Comparison of ENCODE assay signal across 1 cellular context in the genomic region with DNA sequence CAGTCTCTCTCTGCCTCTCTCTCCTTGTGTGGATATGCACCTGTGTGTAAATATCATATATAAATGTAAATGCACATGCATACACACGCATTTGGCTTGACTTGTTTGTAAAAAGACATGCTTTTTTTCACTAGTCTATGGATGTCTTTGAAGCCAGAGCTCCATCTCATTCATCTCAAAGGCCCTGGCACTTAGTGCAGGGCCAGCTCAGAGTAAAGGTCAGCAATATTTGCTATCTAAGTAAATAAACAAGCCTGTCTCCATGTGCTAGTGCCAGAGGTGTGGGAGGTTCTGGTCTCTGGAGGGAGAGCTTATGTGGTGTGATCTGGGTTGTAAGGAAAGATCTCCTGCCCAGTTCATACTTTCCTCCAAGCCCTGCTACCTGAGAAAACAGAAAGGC.
A peak's percentile ranks its signal among the peaks of the same experiment; 100 is the strongest.
TF ChIP-seq lines count a peak whose summit lies in the region.

No MANE protein-coding gene starts in this region.

TF ChIP-seq in HepG2, 621 proteins besides CTCF, POLR2A, EP300 and RAD21 (continued from another document):
- TF ChIP-seq, protein P1, sequence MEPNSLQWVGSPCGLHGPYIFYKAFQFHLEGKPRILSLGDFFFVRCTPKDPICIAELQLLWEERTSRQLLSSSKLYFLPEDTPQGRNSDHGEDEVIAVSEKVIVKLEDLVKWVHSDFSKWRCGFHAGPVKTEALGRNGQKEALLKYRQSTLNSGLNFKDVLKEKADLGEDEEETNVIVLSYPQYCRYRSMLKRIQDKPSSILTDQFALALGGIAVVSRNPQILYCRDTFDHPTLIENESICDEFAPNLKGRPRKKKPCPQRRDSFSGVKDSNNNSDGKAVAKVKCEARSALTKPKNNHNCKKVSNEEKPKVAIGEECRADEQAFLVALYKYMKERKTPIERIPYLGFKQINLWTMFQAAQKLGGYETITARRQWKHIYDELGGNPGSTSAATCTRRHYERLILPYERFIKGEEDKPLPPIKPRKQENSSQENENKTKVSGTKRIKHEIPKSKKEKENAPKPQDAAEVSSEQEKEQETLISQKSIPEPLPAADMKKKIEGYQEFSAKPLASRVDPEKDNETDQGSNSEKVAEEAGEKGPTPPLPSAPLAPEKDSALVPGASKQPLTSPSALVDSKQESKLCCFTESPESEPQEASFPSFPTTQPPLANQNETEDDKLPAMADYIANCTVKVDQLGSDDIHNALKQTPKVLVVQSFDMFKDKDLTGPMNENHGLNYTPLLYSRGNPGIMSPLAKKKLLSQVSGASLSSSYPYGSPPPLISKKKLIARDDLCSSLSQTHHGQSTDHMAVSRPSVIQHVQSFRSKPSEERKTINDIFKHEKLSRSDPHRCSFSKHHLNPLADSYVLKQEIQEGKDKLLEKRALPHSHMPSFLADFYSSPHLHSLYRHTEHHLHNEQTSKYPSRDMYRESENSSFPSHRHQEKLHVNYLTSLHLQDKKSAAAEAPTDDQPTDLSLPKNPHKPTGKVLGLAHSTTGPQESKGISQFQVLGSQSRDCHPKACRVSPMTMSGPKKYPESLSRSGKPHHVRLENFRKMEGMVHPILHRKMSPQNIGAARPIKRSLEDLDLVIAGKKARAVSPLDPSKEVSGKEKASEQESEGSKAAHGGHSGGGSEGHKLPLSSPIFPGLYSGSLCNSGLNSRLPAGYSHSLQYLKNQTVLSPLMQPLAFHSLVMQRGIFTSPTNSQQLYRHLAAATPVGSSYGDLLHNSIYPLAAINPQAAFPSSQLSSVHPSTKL (CRISPR knock-in tag; IDR thresholded peaks at IDR 0.05), result peak; percentile 30; the same call in 1 of the 2 replicates
- TF ChIP-seq, protein P2, sequence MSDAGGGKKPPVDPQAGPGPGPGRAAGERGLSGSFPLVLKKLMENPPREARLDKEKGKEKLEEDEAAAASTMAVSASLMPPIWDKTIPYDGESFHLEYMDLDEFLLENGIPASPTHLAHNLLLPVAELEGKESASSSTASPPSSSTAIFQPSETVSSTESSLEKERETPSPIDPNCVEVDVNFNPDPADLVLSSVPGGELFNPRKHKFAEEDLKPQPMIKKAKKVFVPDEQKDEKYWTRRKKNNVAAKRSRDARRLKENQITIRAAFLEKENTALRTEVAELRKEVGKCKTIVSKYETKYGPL (CRISPR knock-in tag; IDR thresholded peaks at IDR 0.05), result no peak
- TF ChIP-seq HNF4A (CRISPR knock-in tag; IDR thresholded peaks at IDR 0.05) (peak; percentile 46), TCF7 (IDR thresholded peaks at IDR 0.05; ENCODE audit: low read depth) (peak; percentile 50), SALL1 (CRISPR knock-in tag; IDR thresholded peaks at IDR 0.05) (peak; percentile 47; the same call in 1 of the 2 replicates), MAFK (conservative IDR thresholded peaks at IDR 0.05 in 1 of 2, IDR thresholded peaks at IDR 0.05 in 1 of 2; ENCODE audit: low read length in 2 of 2) (peak in 1 of 2 experiments; percentile 56; a peak in 2 of 4 replicates), FOXP1 (IDR thresholded peaks at IDR 0.05) (no peak), FOXP1 (CRISPR knock-in tag; IDR thresholded peaks at IDR 0.05) (peak; percentile 19; the same call in 1 of the 2 replicates), ZSCAN21 (CRISPR knock-in tag; IDR thresholded peaks at IDR 0.05; ENCODE audit: borderline replicate concordance) (no peak), U2AF1 (optimal IDR thresholded peaks at IDR 0.05; ENCODE audit: low read depth, low read length) (no peak), SOX13 (IDR thresholded peaks at IDR 0.05) (no peak), SOX13 (CRISPR knock-in tag; conservative IDR thresholded peaks at IDR 0.05 in 1 of 2, IDR thresholded peaks at IDR 0.05 in 1 of 2) (peak in 1 of 2 experiments; percentile 20; a peak in 1 of 4 replicates), MXI1 (IDR thresholded peaks at IDR 0.05; ENCODE audit: borderline replicate concordance, low read depth, low read length) (0 out of 3 replicates have a peak, but pooled peaks have one; percentile 19), FOXA3 (CRISPR knock-in tag; IDR thresholded peaks at IDR 0.05) (peak; percentile 46), NR2F2 (IDR thresholded peaks at IDR 0.05; ENCODE audit: borderline replicate concordance, low read depth) (peak; percentile 30; the same call in 1 of the 2 replicates), PPARG (CRISPR knock-in tag; conservative IDR thresholded peaks at IDR 0.05) (0 out of 2 replicates have a peak, but pooled peaks have one; percentile 12), MAFF (IDR thresholded peaks at IDR 0.05; ENCODE audit: low read depth, low read length) (peak; percentile 47; the same call in 1 of the 2 replicates)
- TF ChIP-seq, protein P3, sequence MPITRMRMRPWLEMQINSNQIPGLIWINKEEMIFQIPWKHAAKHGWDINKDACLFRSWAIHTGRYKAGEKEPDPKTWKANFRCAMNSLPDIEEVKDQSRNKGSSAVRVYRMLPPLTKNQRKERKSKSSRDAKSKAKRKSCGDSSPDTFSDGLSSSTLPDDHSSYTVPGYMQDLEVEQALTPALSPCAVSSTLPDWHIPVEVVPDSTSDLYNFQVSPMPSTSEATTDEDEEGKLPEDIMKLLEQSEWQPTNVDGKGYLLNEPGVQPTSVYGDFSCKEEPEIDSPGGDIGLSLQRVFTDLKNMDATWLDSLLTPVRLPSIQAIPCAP (CRISPR knock-in tag; IDR thresholded peaks at IDR 0.05; ENCODE audit: low read depth), result no peak
- TF ChIP-seq, protein P4, sequence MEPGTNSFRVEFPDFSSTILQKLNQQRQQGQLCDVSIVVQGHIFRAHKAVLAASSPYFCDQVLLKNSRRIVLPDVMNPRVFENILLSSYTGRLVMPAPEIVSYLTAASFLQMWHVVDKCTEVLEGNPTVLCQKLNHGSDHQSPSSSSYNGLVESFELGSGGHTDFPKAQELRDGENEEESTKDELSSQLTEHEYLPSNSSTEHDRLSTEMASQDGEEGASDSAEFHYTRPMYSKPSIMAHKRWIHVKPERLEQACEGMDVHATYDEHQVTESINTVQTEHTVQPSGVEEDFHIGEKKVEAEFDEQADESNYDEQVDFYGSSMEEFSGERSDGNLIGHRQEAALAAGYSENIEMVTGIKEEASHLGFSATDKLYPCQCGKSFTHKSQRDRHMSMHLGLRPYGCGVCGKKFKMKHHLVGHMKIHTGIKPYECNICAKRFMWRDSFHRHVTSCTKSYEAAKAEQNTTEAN (CRISPR knock-in tag; conservative IDR thresholded peaks at IDR 0.05), result peak; percentile 61
- TF ChIP-seq, protein P5, sequence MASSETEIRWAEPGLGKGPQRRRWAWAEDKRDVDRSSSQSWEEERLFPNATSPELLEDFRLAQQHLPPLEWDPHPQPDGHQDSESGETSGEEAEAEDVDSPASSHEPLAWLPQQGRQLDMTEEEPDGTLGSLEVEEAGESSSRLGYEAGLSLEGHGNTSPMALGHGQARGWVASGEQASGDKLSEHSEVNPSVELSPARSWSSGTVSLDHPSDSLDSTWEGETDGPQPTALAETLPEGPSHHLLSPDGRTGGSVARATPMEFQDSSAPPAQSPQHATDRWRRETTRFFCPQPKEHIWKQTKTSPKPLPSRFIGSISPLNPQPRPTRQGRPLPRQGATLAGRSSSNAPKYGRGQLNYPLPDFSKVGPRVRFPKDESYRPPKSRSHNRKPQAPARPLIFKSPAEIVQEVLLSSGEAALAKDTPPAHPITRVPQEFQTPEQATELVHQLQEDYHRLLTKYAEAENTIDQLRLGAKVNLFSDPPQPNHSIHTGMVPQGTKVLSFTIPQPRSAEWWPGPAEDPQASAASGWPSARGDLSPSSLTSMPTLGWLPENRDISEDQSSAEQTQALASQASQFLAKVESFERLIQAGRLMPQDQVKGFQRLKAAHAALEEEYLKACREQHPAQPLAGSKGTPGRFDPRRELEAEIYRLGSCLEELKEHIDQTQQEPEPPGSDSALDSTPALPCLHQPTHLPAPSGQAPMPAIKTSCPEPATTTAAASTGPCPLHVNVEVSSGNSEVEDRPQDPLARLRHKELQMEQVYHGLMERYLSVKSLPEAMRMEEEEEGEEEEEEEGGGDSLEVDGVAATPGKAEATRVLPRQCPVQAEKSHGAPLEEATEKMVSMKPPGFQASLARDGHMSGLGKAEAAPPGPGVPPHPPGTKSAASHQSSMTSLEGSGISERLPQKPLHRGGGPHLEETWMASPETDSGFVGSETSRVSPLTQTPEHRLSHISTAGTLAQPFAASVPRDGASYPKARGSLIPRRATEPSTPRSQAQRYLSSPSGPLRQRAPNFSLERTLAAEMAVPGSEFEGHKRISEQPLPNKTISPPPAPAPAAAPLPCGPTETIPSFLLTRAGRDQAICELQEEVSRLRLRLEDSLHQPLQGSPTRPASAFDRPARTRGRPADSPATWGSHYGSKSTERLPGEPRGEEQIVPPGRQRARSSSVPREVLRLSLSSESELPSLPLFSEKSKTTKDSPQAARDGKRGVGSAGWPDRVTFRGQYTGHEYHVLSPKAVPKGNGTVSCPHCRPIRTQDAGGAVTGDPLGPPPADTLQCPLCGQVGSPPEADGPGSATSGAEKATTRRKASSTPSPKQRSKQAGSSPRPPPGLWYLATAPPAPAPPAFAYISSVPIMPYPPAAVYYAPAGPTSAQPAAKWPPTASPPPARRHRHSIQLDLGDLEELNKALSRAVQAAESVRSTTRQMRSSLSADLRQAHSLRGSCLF (CRISPR knock-in tag; IDR thresholded peaks at IDR 0.05; ENCODE audit: borderline replicate concordance), result no peak
